ENCODE assay signal across 21 cellular contexts in genomic region chr1:166221316-166221715, GRCh38.
"Had no signal": no experiment of that assay in that cellular context is flagged by ENCODE, and none has a peak within 500 bp of the region (broad histone marks: within the 10 kb centered on the region; RNA-seq: fewer than 3 reads in every experiment).

No MANE protein-coding gene starts in this region.

- H3K27ac Mint-ChIP-seq: activated CD4-positive, alpha-beta memory T cell treated with anti-CD3 and anti-CD28 coated beads, Interleukin-2, amount 10 ng/mL, durations not matched to agents 7 days and 5 days; activated T-cell treated with anti-CD3 and anti-CD28 coated beads, Interleukin-2, amount 50 U/mL, for 24 hours; dendritic cell treated with granulocyte-macrophage colony-stimulating factor and Interleukin-4, amounts not matched to agents 40 ng/mL and 50 ng/mL, for 4 days; memory B cell; naive thymus-derived CD8-positive, alpha-beta T cell; stimulated activated memory B cell treated with anti-CD40 and anti-IgM and Interleukin-4, amounts not matched to agents 10 μg/mL and 1 μg/mL and 100 μg/mL, for 72 hours; WTC11 had no signal

- H3K27me3 Mint-ChIP-seq: activated CD4-positive, alpha-beta memory T cell treated with anti-CD3 and anti-CD28 coated beads, Interleukin-2, amount 10 ng/mL, durations not matched to agents 7 days and 5 days; activated T-cell treated with anti-CD3 and anti-CD28 coated beads, Interleukin-2, amount 50 U/mL, for 24 hours; dendritic cell treated with granulocyte-macrophage colony-stimulating factor and Interleukin-4, amounts not matched to agents 40 ng/mL and 50 ng/mL, for 4 days had no signal

- H3K4me3 Mint-ChIP-seq: activated CD4-positive, alpha-beta memory T cell treated with anti-CD3 and anti-CD28 coated beads, Interleukin-2, amount 10 ng/mL, durations not matched to agents 7 days and 5 days; activated T-cell treated with anti-CD3 and anti-CD28 coated beads, Interleukin-2, amount 50 U/mL, for 24 hours; dendritic cell treated with granulocyte-macrophage colony-stimulating factor and Interleukin-4, amounts not matched to agents 40 ng/mL and 50 ng/mL, for 4 days; memory B cell; naive thymus-derived CD8-positive, alpha-beta T cell; stimulated activated memory B cell treated with anti-CD40 and anti-IgM and Interleukin-4, amounts not matched to agents 10 μg/mL and 1 μg/mL and 100 μg/mL, for 72 hours; WTC11 had no signal

- H3K4me1 ChIP-seq: tibial artery had no signal

- H3K36me3 ChIP-seq: neutrophil, tibial artery had no signal

- FAIRE-seq: astrocyte, bronchial epithelial cell, urothelium cell line had no signal

- H3K36me3 Mint-ChIP-seq: WTC11 had no signal

- H3K27ac ChIP-seq: neutrophil, tibial artery had no signal

- DNase-seq: activated CD4-positive, alpha-beta memory T cell treated with anti-CD3 and anti-CD28 coated beads, Interleukin-2, amount 10 ng/mL, durations not matched to agents 7 days and 5 days; activated CD4-positive, alpha-beta T cell treated with anti-CD3 and anti-CD28 coated beads for 4 hours; activated naive CD4-positive, alpha-beta T cell treated with anti-CD3 and anti-CD28 coated beads, Interleukin-2, amount 50 U/mL, for 16 hours; activated T-cell treated with anti-CD3 and anti-CD28 coated beads, Interleukin-2, amount 50 U/mL, for 24 hours; effector memory CD4-positive, alpha-beta T cell; foreskin fibroblast; hypothalamus; left ventricle myocardium superior; mucosa of descending colon; naive thymus-derived CD8-positive, alpha-beta T cell; retina; stimulated activated CD4-positive, alpha-beta T cell treated with anti-CD3 and anti-CD28 coated beads, Interleukin-2, amount 100 ng/mL, for 48 hours; tibial artery had no signal

- H3K9me3 ChIP-seq: neutrophil had no signal

- H3K4me1 Mint-ChIP-seq: activated CD4-positive, alpha-beta memory T cell treated with anti-CD3 and anti-CD28 coated beads, Interleukin-2, amount 10 ng/mL, durations not matched to agents 7 days and 5 days; memory B cell; naive thymus-derived CD8-positive, alpha-beta T cell; stimulated activated memory B cell treated with anti-CD40 and anti-IgM and Interleukin-4, amounts not matched to agents 10 μg/mL and 1 μg/mL and 100 μg/mL, for 72 hours; WTC11 had no signal

- H3K27me3 ChIP-seq: neutrophil, tibial artery had no signal

- ATAC-seq: left ventricle myocardium superior; mucosa of descending colon; naive thymus-derived CD8-positive, alpha-beta T cell; stimulated activated memory B cell treated with anti-CD40 and anti-IgM and Interleukin-4, amounts not matched to agents 10 μg/mL and 1 μg/mL and 100 μg/mL, for 72 hours; WTC11 had no signal

- H3K4me3 ChIP-seq: mucosa of descending colon, tibial artery had no signal
